ENCODE assay signal across 9 cellular contexts in genomic region chr5:135139397-135140134, GRCh38.
DNase-seq lines count a peak whose midpoint lies in the region; ATAC-seq and TF ChIP-seq lines count a peak whose summit lies in the region.
"Had no signal": no experiment of that assay in that cellular context is flagged by ENCODE, and none has a peak within 500 bp of the region (broad histone marks: within the 10 kb centered on the region; RNA-seq: fewer than 3 reads in every experiment).

No MANE protein-coding gene starts in this region.

- no peaks in the 10 kb centered on the region for H3K36me3 Mint-ChIP-seq in activated CD4-positive, alpha-beta T cell treated with anti-CD3 and anti-CD28 coated beads for 36 hours (ENCODE audit: low read depth)

- H3K27ac Mint-ChIP-seq in activated CD4-positive, alpha-beta T cell treated with anti-CD3 and anti-CD28 coated beads for 36 hours, result no peak overlapping the region

- peaks cover 4% of the 10 kb centered on the region for H3K27me3 Mint-ChIP-seq in activated CD4-positive, alpha-beta T cell treated with anti-CD3 and anti-CD28 coated beads for 36 hours

- POLR2A ChIA-PET in activated CD4-positive, alpha-beta T cell treated with anti-CD3 and anti-CD28 coated beads for 36 hours (lab: Charles Lee), result no interaction called here

- CTCF ChIA-PET in activated CD4-positive, alpha-beta T cell treated with anti-CD3 and anti-CD28 coated beads for 36 hours (lab: Charles Lee), result no interaction called here

- intact Hi-C loops in activated CD4-positive, alpha-beta T cell treated with anti-CD3 and anti-CD28 coated beads for 36 hours (cut with DNase I, micrococcal nuclease), result no loop called here

- no peak for TF ChIP-seq RAD21 in Ishikawa (IDR thresholded peaks at IDR 0.05; ENCODE audit: low read depth)

- ATAC-seq in GM19467 (IDR thresholded peaks at IDR 0.05; ENCODE audit: unreplicated experiment) (no peak), GM18858 (IDR thresholded peaks at IDR 0.05; ENCODE audit: unreplicated experiment) (no peak)
- ATAC-seq in activated CD4-positive, alpha-beta T cell treated with anti-CD3 and anti-CD28 coated beads for 36 hours, result no peak

- H3K4me3 ChIP-seq in astrocyte of the cerebellum (ENCODE audit: low read depth, low read length), result no peak overlapping the region
- H3K4me3 ChIP-seq: skin epidermis had no signal

- H3K4me3 Mint-ChIP-seq in activated CD4-positive, alpha-beta T cell treated with anti-CD3 and anti-CD28 coated beads for 36 hours, result no peak overlapping the region

- TF ChIP-seq CTCF in astrocyte of the cerebellum (IDR thresholded peaks at IDR 0.05; ENCODE audit: low read depth, low read length, missing control alignments), result no peak

- in situ Hi-C loops in astrocyte of the cerebellum (cut with HindIII; ENCODE audit: low sequenced_read_pairs), result no loop called here

- DNase-seq in AG08395 (ENCODE audit: low spot score) (peak; percentile 92), astrocyte of the cerebellum (ENCODE audit: low read depth) (peak; percentile 9), mesenteric fat pad (ENCODE audit: low spot score) (peak; percentile 30), COLO668 (lab: John Stamatoyannopoulos, UW; ENCODE audit: unreplicated experiment) (no peak)
- no peak for DNase-seq in activated CD4-positive, alpha-beta T cell treated with anti-CD3 and anti-CD28 coated beads for 36 hours

- no peaks in the 10 kb centered on the region for H3K4me1 Mint-ChIP-seq in activated CD4-positive, alpha-beta T cell treated with anti-CD3 and anti-CD28 coated beads for 36 hours

- no peak for TF ChIP-seq EP300 in Ishikawa (IDR thresholded peaks at IDR 0.05; ENCODE audit: borderline replicate concordance)

- no peaks in the 10 kb centered on the region for H3K9me3 Mint-ChIP-seq in activated CD4-positive, alpha-beta T cell treated with anti-CD3 and anti-CD28 coated beads for 36 hours (ENCODE audit: low read depth)

TF ChIP-seq in Ishikawa, 13 proteins besides CTCF, POLR2A, EP300 and RAD21:
- TF ChIP-seq USF1 (IDR thresholded peaks at IDR 0.05) (no peak), TEAD4 (IDR thresholded peaks at IDR 0.05) (peak; percentile 49), FOXM1 (IDR thresholded peaks at IDR 0.05; ENCODE audit: borderline replicate concordance, low read depth) (no peak), CEBPB (IDR thresholded peaks at IDR 0.05) (peak; percentile 98), EGR1 (IDR thresholded peaks at IDR 0.05) (0 out of 2 replicates have a peak, but pooled peaks have one; percentile 12)
TF ChIP-seq in Ishikawa: peak in this region for 3.

Comparison
In these comparisons a context has a peak if more than half of its experiments do, and no peak if none do; other contexts are left out.
1. DNase-seq: peak in AG08395 (single experiment), astrocyte of the cerebellum (single experiment) and mesenteric fat pad (single experiment); none in COLO668 (single experiment) and activated CD4-positive, alpha-beta T cell treated with anti-CD3 and anti-CD28 coated beads for 36 hours (single experiment).